Comparison of ENCODE assay signal across 1 cellular context in genomic region chr3:96803860-96804259, GRCh38.
TF ChIP-seq lines count a peak whose summit lies in the region.

No MANE protein-coding gene starts in this region.

TF ChIP-seq in GM23338, 12 proteins besides CTCF, POLR2A, EP300 and RAD21 (continued from another document):
- TF ChIP-seq, protein P1, sequence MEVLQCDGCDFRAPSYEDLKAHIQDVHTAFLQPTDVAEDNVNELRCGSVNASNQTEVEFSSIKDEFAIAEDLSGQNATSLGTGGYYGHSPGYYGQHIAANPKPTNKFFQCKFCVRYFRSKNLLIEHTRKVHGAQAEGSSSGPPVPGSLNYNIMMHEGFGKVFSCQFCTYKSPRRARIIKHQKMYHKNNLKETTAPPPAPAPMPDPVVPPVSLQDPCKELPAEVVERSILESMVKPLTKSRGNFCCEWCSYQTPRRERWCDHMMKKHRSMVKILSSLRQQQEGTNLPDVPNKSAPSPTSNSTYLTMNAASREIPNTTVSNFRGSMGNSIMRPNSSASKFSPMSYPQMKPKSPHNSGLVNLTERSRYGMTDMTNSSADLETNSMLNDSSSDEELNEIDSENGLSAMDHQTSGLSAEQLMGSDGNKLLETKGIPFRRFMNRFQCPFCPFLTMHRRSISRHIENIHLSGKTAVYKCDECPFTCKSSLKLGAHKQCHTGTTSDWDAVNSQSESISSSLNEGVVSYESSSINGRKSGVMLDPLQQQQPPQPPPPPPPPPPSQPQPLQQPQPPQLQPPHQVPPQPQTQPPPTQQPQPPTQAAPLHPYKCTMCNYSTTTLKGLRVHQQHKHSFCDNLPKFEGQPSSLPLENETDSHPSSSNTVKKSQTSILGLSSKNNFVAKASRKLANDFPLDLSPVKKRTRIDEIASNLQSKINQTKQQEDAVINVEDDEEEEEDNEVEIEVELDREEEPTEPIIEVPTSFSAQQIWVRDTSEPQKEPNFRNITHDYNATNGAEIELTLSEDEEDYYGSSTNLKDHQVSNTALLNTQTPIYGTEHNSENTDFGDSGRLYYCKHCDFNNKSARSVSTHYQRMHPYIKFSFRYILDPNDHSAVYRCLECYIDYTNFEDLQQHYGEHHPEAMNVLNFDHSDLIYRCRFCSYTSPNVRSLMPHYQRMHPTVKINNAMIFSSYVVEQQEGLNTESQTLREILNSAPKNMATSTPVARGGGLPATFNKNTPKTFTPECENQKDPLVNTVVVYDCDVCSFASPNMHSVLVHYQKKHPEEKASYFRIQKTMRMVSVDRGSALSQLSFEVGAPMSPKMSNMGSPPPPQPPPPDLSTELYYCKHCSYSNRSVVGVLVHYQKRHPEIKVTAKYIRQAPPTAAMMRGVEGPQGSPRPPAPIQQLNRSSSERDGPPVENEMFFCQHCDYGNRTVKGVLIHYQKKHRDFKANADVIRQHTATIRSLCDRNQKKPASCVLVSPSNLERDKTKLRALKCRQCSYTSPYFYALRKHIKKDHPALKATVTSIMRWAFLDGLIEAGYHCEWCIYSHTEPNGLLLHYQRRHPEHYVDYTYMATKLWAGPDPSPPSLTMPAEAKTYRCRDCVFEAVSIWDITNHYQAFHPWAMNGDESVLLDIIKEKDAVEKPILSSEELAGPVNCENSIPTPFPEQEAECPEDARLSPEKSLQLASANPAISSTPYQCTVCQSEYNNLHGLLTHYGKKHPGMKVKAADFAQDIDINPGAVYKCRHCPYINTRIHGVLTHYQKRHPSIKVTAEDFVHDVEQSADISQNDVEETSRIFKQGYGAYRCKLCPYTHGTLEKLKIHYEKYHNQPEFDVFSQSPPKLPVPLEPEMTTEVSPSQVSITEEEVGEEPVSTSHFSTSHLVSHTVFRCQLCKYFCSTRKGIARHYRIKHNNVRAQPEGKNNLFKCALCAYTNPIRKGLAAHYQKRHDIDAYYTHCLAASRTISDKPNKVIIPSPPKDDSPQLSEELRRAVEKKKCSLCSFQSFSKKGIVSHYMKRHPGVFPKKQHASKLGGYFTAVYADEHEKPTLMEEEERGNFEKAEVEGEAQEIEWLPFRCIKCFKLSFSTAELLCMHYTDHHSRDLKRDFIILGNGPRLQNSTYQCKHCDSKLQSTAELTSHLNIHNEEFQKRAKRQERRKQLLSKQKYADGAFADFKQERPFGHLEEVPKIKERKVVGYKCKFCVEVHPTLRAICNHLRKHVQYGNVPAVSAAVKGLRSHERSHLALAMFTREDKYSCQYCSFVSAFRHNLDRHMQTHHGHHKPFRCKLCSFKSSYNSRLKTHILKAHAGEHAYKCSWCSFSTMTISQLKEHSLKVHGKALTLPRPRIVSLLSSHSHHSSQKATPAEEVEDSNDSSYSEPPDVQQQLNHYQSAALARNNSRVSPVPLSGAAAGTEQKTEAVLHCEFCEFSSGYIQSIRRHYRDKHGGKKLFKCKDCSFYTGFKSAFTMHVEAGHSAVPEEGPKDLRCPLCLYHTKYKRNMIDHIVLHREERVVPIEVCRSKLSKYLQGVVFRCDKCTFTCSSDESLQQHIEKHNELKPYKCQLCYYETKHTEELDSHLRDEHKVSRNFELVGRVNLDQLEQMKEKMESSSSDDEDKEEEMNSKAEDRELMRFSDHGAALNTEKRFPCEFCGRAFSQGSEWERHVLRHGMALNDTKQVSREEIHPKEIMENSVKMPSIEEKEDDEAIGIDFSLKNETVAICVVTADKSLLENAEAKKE (CRISPR knock-in tag; IDR thresholded peaks at IDR 0.05), result no peak
- TF ChIP-seq ZNF331 (CRISPR knock-in tag; IDR thresholded peaks at IDR 0.05; ENCODE audit: low read depth), result no peak
